ENCODE assay signal across 29 cellular contexts in genomic region chr5:71978216-71978615, GRCh38.
"Had no signal": no experiment of that assay in that cellular context is flagged by ENCODE, and none has a peak within 500 bp of the region (broad histone marks: within the 10 kb centered on the region; RNA-seq: fewer than 3 reads in every experiment).

No MANE protein-coding gene starts in this region.

- H3K27me3 ChIP-seq: ovary, right lobe of liver, sigmoid colon, stomach, thyroid gland, tibial nerve, upper lobe of left lung, vagina had no signal

- H3K4me3 Mint-ChIP-seq: naive thymus-derived CD8-positive, alpha-beta T cell; natural killer cell treated with Interleukin-12 subunit alpha and Interleukin-12 subunit beta and Interleukin-15 and Interleukin-18, amount 100 ng/mL, for 72 hours; nephron progenitor cell; neural crest cell; stimulated activated effector memory CD8-positive, alpha-beta T cell treated with anti-CD3 and anti-CD28 coated beads, Interleukin-12 subunit alpha, Interleukin-12 subunit beta, amount 100 ng/mL, for 72 hours; stimulated activated naive B cell treated with anti-CD40 and anti-IgM and Interleukin-4, amounts not matched to agents 10 μg/mL and 1 μg/mL and 100 μg/mL, for 72 hours; stimulated activated naive CD8-positive, alpha-beta T cell treated with anti-CD3 and anti-CD28 coated beads, Interleukin-15, Interleukin-2, amounts not matched to agents 100 ng/mL and 50 ng/mL, for 24 hours had no signal

- H3K9me3 ChIP-seq: ovary, thyroid gland, vagina had no signal

- H3K36me3 ChIP-seq: ovary, right lobe of liver, sigmoid colon, stomach, thoracic aorta, thyroid gland, tibial nerve, upper lobe of left lung, vagina had no signal

- H3K9ac ChIP-seq: parathyroid adenoma had no signal

- H3K4me3 ChIP-seq: ovary, psoas muscle, right lobe of liver, sigmoid colon, stomach, thoracic aorta, thyroid gland, tibial nerve, upper lobe of left lung, vagina had no signal

- H2AFZ ChIP-seq: parathyroid adenoma had no signal

- H3K27ac ChIP-seq: ovary, parathyroid adenoma, psoas muscle, right lobe of liver, sigmoid colon, stomach, thyroid gland, tibial nerve, upper lobe of left lung, vagina had no signal

- H3K4me1 Mint-ChIP-seq: naive thymus-derived CD8-positive, alpha-beta T cell; stimulated activated effector memory CD8-positive, alpha-beta T cell treated with anti-CD3 and anti-CD28 coated beads, Interleukin-12 subunit alpha, Interleukin-12 subunit beta, amount 100 ng/mL, for 72 hours had no signal

- ATAC-seq: naive thymus-derived CD8-positive, alpha-beta T cell; natural killer cell treated with Interleukin-12 subunit alpha and Interleukin-12 subunit beta and Interleukin-15 and Interleukin-18, amount 100 ng/mL, for 72 hours; psoas muscle; right cardiac atrium; right lobe of liver; stimulated activated effector memory CD8-positive, alpha-beta T cell treated with anti-CD3 and anti-CD28 coated beads, Interleukin-12 subunit alpha, Interleukin-12 subunit beta, amount 100 ng/mL, for 72 hours; stimulated activated naive B cell treated with anti-CD40 and anti-IgM and Interleukin-4, amounts not matched to agents 10 μg/mL and 1 μg/mL and 100 μg/mL, for 72 hours had no signal

- H3K27me3 Mint-ChIP-seq: progenitor cell of endocrine pancreas had no signal

- H3K27ac Mint-ChIP-seq: naive thymus-derived CD8-positive, alpha-beta T cell; natural killer cell treated with Interleukin-12 subunit alpha and Interleukin-12 subunit beta and Interleukin-15 and Interleukin-18, amount 100 ng/mL, for 72 hours; nephron progenitor cell; progenitor cell of endocrine pancreas; stimulated activated effector memory CD8-positive, alpha-beta T cell treated with anti-CD3 and anti-CD28 coated beads, Interleukin-12 subunit alpha, Interleukin-12 subunit beta, amount 100 ng/mL, for 72 hours; stimulated activated naive B cell treated with anti-CD40 and anti-IgM and Interleukin-4, amounts not matched to agents 10 μg/mL and 1 μg/mL and 100 μg/mL, for 72 hours; stimulated activated naive CD8-positive, alpha-beta T cell treated with anti-CD3 and anti-CD28 coated beads, Interleukin-15, Interleukin-2, amounts not matched to agents 100 ng/mL and 50 ng/mL, for 24 hours had no signal

- H3K36me3 Mint-ChIP-seq: stimulated activated effector memory CD8-positive, alpha-beta T cell treated with anti-CD3 and anti-CD28 coated beads, Interleukin-12 subunit alpha, Interleukin-12 subunit beta, amount 100 ng/mL, for 72 hours had no signal

- H3K4me1 ChIP-seq: parathyroid adenoma, psoas muscle, right lobe of liver, thyroid gland, vagina had no signal

- DNase-seq: naive thymus-derived CD8-positive, alpha-beta T cell; nephron progenitor cell; occipital lobe; ovary; posterior cingulate gyrus; psoas muscle; right cardiac atrium; right lobe of liver; sigmoid colon; small intestine; stimulated activated CD4-positive, alpha-beta T cell treated with anti-CD3 and anti-CD28 coated beads, Interleukin-15, amount 100 ng/mL, for 24 hours; stimulated activated CD4-positive, alpha-beta T cell treated with anti-CD3 and anti-CD28 coated beads, Interleukin-2, amount 100 ng/mL, for 24 hours; stimulated activated CD4-positive, alpha-beta T cell treated with anti-CD3 and anti-CD28 coated beads, Interleukin-2, amount 100 ng/mL, for 48 hours; stimulated activated CD4-positive, alpha-beta T cell treated with anti-CD3 and anti-CD28 coated beads, Interleukin-4, amount 100 ng/mL, for 24 hours; stimulated activated naive B cell treated with anti-CD40 and anti-IgM and Interleukin-4, amounts not matched to agents 10 μg/mL and 1 μg/mL and 100 μg/mL, for 72 hours; stimulated activated naive CD4-positive, alpha-beta T cell treated with Interleukin-2 at 50 U/mL for 16 hours; stomach; thyroid gland; trophoblast cell; upper lobe of left lung had no signal

- H3K79me2 ChIP-seq: parathyroid adenoma had no signal
